Comparison of ENCODE assay signal across 1 cellular context in genomic region chr3:117409701-117410459, GRCh38.
TF ChIP-seq lines count a peak whose summit lies in the region.

No MANE protein-coding gene starts in this region.

TF ChIP-seq in H1, 55 proteins besides CTCF, POLR2A, EP300 and RAD21:
- TF ChIP-seq CBX8 (IDR thresholded peaks at IDR 0.05; ENCODE audit: borderline replicate concordance, low read depth, low read length) (no peak), TAF7 (optimal IDR thresholded peaks at IDR 0.05; ENCODE audit: borderline replicate concordance, low read depth, low read length) (no peak), KDM5A (IDR thresholded peaks at IDR 0.05; ENCODE audit: low read length) (no peak), TAF1 (IDR thresholded peaks at IDR 0.05; ENCODE audit: low read depth, low read length) (no peak), CTBP2 (IDR thresholded peaks at IDR 0.05; ENCODE audit: borderline replicate concordance, insufficient read depth, insufficient read length, low read length) (no peak), EGR1 (IDR thresholded peaks at IDR 0.05; ENCODE audit: borderline replicate concordance, low read depth, low read length) (no peak), SRF (IDR thresholded peaks at IDR 0.05; ENCODE audit: low read depth, low read length) (no peak), SIN3A (conservative IDR thresholded peaks at IDR 0.05 in 1 of 2, IDR thresholded peaks at IDR 0.05 in 1 of 2; ENCODE audit: low read depth in 1 of 2, low read length in 2 of 2) (no peak), SIRT6 (IDR thresholded peaks at IDR 0.05; ENCODE audit: low read length) (no peak), TEAD4 (IDR thresholded peaks at IDR 0.05; ENCODE audit: low read depth, low read length) (no peak), TCF12 (IDR thresholded peaks at IDR 0.05; ENCODE audit: low read depth, low read length) (no peak), E2F6 (IDR thresholded peaks at IDR 0.05) (no peak), RNF2 (IDR thresholded peaks at IDR 0.05; ENCODE audit: borderline replicate concordance, low read depth, low read length, missing control alignments, poor library complexity, severe bottlenecking) (no peak), TBP (IDR thresholded peaks at IDR 0.05; ENCODE audit: low read depth, low read length) (no peak), BRCA1 (IDR thresholded peaks at IDR 0.05; ENCODE audit: low read depth, low read length) (no peak), GTF2F1 (IDR thresholded peaks at IDR 0.05; ENCODE audit: borderline replicate concordance, low read depth, low read length) (no peak), NANOG (IDR thresholded peaks at IDR 0.05; ENCODE audit: insufficient read depth, low read depth, low read length, poor library complexity, severe bottlenecking) (no peak)
